Comparison of ENCODE assay signal across 8 cellular contexts in the genomic region with DNA sequence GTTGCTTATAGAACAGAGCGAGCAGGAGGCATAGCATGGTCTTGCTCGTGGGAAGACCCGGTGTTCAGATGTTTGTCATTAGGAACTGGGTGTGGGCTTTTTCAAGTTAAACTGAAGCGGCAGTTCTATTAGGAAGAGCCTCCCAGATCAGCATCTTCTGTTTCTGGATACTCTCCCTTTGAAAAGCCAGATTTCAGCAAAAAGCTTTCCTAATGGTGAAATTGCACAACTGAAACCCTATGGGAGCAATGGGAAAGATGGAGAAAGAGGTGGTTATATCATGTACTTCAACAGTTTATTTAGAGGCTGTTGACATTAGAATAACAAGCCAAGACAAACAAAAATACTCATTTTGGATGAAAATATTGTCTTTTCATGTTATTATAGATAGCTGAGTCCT. TPM values are rescaled to one million over a fixed set of nuclear protein-coding genes. Genes with fewer than 3 reads are reported as not detected.
"Had no signal": no experiment of that assay in that cellular context is flagged by ENCODE, and none has a peak within 500 bp of the region (broad histone marks: within the 10 kb centered on the region; RNA-seq: fewer than 3 reads in every experiment).

No MANE protein-coding gene starts in this region.

RNA-seq across cellular contexts. Expression of a gene that starts 12.4 kb away (rescaled TPM):
- total RNA-seq: HepG2, PC-9 had no signal
- polyA plus RNA-seq: HepG2, SK-N-SH had no signal

RNA-seq across cellular contexts. Expression of a gene that starts 41.3 kb away (rescaled TPM):
- total RNA-seq: HepG2, HT1080, IMR-90, NCI-H460, PC-9, RPMI7951, SK-MEL-5 had no signal
- polyA plus RNA-seq: IMR-90 had no signal
